8 cellular contexts compared by ENCODE assay signal in the genomic region with DNA sequence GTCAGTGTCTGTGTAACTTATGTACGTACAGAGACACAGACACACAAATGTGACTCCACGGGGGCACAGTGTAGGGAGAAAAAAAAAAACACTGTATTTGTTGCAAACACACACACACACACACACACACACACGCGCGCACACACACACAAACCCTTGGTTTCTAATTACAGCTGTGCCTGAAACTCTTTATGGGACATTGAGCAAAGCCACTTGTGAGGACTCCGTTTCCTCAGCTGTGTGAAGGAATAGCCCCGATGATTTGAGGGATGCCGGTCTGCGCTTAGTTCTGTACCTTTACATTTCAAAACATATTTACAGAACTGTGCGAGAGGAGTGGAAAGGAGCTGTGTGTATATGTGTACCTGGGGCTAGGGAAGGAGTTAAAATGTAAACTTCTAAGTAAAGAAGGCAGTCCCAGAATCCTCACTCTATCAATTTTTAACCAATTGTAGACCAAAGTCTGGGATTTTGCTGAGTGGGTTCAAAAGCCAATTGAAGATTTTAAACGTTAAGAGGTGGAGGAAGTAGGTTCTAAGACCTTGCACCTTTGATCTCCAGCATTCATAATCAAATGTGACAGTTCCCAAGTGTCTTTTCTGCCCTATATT. TPM values are rescaled to one million over a fixed set of nuclear protein-coding genes. Genes with fewer than 3 reads are reported as not detected.
DNase-seq lines count a peak whose midpoint lies in the region; ATAC-seq and TF ChIP-seq lines count a peak whose summit lies in the region.

No MANE protein-coding gene starts in this region.

- no peaks in the 10 kb centered on the region for H4K20me1 ChIP-seq in neural cell (ENCODE audit: insufficient read depth)

- H3K36me3 Mint-ChIP-seq in Caco-2 (ENCODE audit: insufficient read depth, unreplicated experiment): peaks cover 16% of the 10 kb centered on the region

- POLR2A ChIA-PET in Caco-2 (lab: Charles Lee): interaction anchor here (0.9 to 1.2 kb wide), 3 partner anchors 10 to 404 kb away, joined by 3 read pairs; no protein-coding TSS in a partner anchor

- ATAC-seq in HG03196 (IDR thresholded peaks at IDR 0.05; ENCODE audit: unreplicated experiment): no peak

- BruUV-seq in Caco-2 (replicated peaks; lab: Mats Ljungman, UMichigan): no TSS peak

- no peaks in the 10 kb centered on the region for H3F3A ChIP-seq in neural cell (ENCODE audit: insufficient read depth, low read length, poor library complexity, severe bottlenecking)

- peak overlapping the region; percentile 37 for H3K4me3 ChIP-seq in Caco-2 (ENCODE audit: low read depth, low read length)
- H3K4me3 ChIP-seq in epithelial cell of esophagus (ENCODE audit: low read length): peak overlapping the region; percentile 41
- peak overlapping the region; percentile 9 for H3K4me3 ChIP-seq in neural cell (ENCODE audit: low read length)

- no peak for TF ChIP-seq CTCF in Caco-2 (IDR thresholded peaks at IDR 0.05; ENCODE audit: insufficient read depth in 1 of 2, low read depth in 1 of 2, low read length in 1 of 2, severe bottlenecking in 1 of 2, unreplicated experiment in 1 of 2)
- no peak for TF ChIP-seq CTCF in epithelial cell of esophagus (IDR thresholded peaks at IDR 0.05; ENCODE audit: insufficient read depth, low read depth, low read length, missing control alignments)
- TF ChIP-seq CTCF in neural cell (IDR thresholded peaks at IDR 0.05; ENCODE audit: poor library complexity, severe bottlenecking): no peak

- H3K4me1 Mint-ChIP-seq in Caco-2 (ENCODE audit: low read depth, unreplicated experiment): peaks cover 25% of the 10 kb centered on the region

- no peaks in the 10 kb centered on the region for H3K9me3 Mint-ChIP-seq in Caco-2 (ENCODE audit: unreplicated experiment)

- no peaks in the 10 kb centered on the region for H3K9me2 ChIP-seq in neural cell (ENCODE audit: insufficient read depth, low read length)

- H3K27ac Mint-ChIP-seq in Caco-2 (ENCODE audit: unreplicated experiment): peak overlapping the region; percentile 49

- H3K36me3 ChIP-seq in Caco-2 (ENCODE audit: control insufficient read depth, insufficient read depth, low read length) (no peaks in the 10 kb centered on the region), neural cell (ENCODE audit: insufficient read depth, low read length) (no peaks in the 10 kb centered on the region)

- no peaks in the 10 kb centered on the region for H3K27me3 ChIP-seq in Caco-2 (replicated peaks; ENCODE audit: control insufficient read depth, insufficient read depth, low read length)
- H3K27me3 ChIP-seq in neural cell (ENCODE audit: insufficient read depth, low read depth, low read length): no peaks in the 10 kb centered on the region

- CTCF ChIA-PET in Caco-2 (lab: Charles Lee): interaction anchor here (0.6 to 1.7 kb wide), 7 partner anchors 10 to 532 kb away, joined by 3 to 13 read pairs (median 3); no protein-coding TSS in a partner anchor

- peaks cover 44% of the 10 kb centered on the region for H3K4me1 ChIP-seq in Caco-2

- no peaks in the 10 kb centered on the region for H3K79me2 ChIP-seq in neural cell (replicated peaks; ENCODE audit: insufficient read depth, low read length)

- H3K27ac ChIP-seq in neural cell (ENCODE audit: low read length): no peak overlapping the region

- peak overlapping the region; percentile 70 for H3K4me3 Mint-ChIP-seq in Caco-2 (ENCODE audit: unreplicated experiment)

- H2AFZ ChIP-seq in neural cell (ENCODE audit: low read depth, low read length): no peak overlapping the region

- DNase-seq in Caco-2 (peak; percentile 48 to 55), NCI-H510A treated with DMSO at 0.1 percent for 48 hours (lab: John Stamatoyannopoulos, UW) (peak; percentile 72), epithelial cell of esophagus (ENCODE audit: low read depth) (no peak), EL (no peak), superior temporal gyrus (ENCODE audit: extremely low spot score) (no peak)
- no peak for DNase-seq in activated CD4-positive, CD25-positive, alpha-beta regulatory T cell (lab: John Stamatoyannopoulos, UW)

- no peaks in the 10 kb centered on the region for H3K27me3 Mint-ChIP-seq in Caco-2 (ENCODE audit: insufficient read depth, unreplicated experiment)

- H3K4me2 ChIP-seq in neural cell (ENCODE audit: low read length): no peak overlapping the region

- TF ChIP-seq EP300 in neural cell (conservative IDR thresholded peaks at IDR 0.05; ENCODE audit: poor library complexity, severe bottlenecking): no peak

- H3K9ac ChIP-seq in neural cell (ENCODE audit: low read length): no peak overlapping the region

- intact Hi-C loops in Caco-2 (cut with micrococcal nuclease; ENCODE audit: unreplicated experiment): loop anchor here (1.0 to 5.0 kb wide), 5 partner anchors 42 to 286 kb away; no protein-coding TSS in a partner anchor

- no peaks in the 10 kb centered on the region for H3K9me3 ChIP-seq in Caco-2
- no peaks in the 10 kb centered on the region for H3K9me3 ChIP-seq in neural cell (ENCODE audit: low read length)

- no peak for TF ChIP-seq RAD21 in neural cell (conservative IDR thresholded peaks at IDR 0.05)

TF ChIP-seq in neural cell, 6 proteins besides CTCF, POLR2A, EP300 and RAD21:
- no peak for TF ChIP-seq MXI1 (conservative IDR thresholded peaks at IDR 0.05; ENCODE audit: poor library complexity, severe bottlenecking)
- no peak for TF ChIP-seq TAF1 (IDR thresholded peaks at IDR 0.05; ENCODE audit: low read depth)
- no peak for TF ChIP-seq EZH2 (IDR thresholded peaks at IDR 0.05; ENCODE audit: borderline replicate concordance, insufficient read depth, low read length, poor library complexity, severe bottlenecking)
- TF ChIP-seq POLR2AphosphoS5 (IDR thresholded peaks at IDR 0.05): no peak
- TF ChIP-seq SMC3 (conservative IDR thresholded peaks at IDR 0.05; ENCODE audit: poor library complexity): no peak
- TF ChIP-seq, protein P1, sequence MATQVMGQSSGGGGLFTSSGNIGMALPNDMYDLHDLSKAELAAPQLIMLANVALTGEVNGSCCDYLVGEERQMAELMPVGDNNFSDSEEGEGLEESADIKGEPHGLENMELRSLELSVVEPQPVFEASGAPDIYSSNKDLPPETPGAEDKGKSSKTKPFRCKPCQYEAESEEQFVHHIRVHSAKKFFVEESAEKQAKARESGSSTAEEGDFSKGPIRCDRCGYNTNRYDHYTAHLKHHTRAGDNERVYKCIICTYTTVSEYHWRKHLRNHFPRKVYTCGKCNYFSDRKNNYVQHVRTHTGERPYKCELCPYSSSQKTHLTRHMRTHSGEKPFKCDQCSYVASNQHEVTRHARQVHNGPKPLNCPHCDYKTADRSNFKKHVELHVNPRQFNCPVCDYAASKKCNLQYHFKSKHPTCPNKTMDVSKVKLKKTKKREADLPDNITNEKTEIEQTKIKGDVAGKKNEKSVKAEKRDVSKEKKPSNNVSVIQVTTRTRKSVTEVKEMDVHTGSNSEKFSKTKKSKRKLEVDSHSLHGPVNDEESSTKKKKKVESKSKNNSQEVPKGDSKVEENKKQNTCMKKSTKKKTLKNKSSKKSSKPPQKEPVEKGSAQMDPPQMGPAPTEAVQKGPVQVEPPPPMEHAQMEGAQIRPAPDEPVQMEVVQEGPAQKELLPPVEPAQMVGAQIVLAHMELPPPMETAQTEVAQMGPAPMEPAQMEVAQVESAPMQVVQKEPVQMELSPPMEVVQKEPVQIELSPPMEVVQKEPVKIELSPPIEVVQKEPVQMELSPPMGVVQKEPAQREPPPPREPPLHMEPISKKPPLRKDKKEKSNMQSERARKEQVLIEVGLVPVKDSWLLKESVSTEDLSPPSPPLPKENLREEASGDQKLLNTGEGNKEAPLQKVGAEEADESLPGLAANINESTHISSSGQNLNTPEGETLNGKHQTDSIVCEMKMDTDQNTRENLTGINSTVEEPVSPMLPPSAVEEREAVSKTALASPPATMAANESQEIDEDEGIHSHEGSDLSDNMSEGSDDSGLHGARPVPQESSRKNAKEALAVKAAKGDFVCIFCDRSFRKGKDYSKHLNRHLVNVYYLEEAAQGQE (IDR thresholded peaks at IDR 0.05; ENCODE audit: borderline replicate concordance): no peak

RNA-seq across cellular contexts. Expression of a gene that starts 5.3 kb away (rescaled TPM):
- total RNA-seq in Caco-2 (2022): 35.8 and 40.4 TPM in 2 replicates
- polyA plus RNA-seq in neural cell: 4.3 and 5.2 TPM in 2 replicates
- polyA minus RNA-seq in neural cell: 4.1 and 6.1 TPM in 2 replicates

RNA-seq across cellular contexts. Expression of a gene that starts 48.3 kb away (rescaled TPM):
- not detected in 2 replicates for total RNA-seq in Caco-2 (2022)
- polyA plus RNA-seq in neural cell: not detected in 2 replicates
- polyA minus RNA-seq in neural cell: not detected in 2 replicates

Comparison
In these comparisons a context has a peak if more than half of its experiments do, and no peak if none do; other contexts are left out.
1. DNase-seq: peak in Caco-2 (2 of 2) and NCI-H510A treated with DMSO at 0.1 percent for 48 hours (single experiment); none in epithelial cell of esophagus (single experiment), EL (single experiment), superior temporal gyrus (single experiment) and activated CD4-positive, CD25-positive, alpha-beta regulatory T cell (0 of 4).
2. Peak in every context shown above with its lines, with median percentiles within 50 percentile points of each other: H3K4me3 ChIP-seq.